In genomic region chr6:118746100-118746874, GRCh38 we compare ENCODE assay signal across 1 cellular context.
TF ChIP-seq lines count a peak whose summit lies in the region.

No MANE protein-coding gene starts in this region.

TF ChIP-seq in SK-N-SH, 30 proteins besides CTCF, POLR2A, EP300 and RAD21 (continued from another document):
- TF ChIP-seq, protein P1, sequence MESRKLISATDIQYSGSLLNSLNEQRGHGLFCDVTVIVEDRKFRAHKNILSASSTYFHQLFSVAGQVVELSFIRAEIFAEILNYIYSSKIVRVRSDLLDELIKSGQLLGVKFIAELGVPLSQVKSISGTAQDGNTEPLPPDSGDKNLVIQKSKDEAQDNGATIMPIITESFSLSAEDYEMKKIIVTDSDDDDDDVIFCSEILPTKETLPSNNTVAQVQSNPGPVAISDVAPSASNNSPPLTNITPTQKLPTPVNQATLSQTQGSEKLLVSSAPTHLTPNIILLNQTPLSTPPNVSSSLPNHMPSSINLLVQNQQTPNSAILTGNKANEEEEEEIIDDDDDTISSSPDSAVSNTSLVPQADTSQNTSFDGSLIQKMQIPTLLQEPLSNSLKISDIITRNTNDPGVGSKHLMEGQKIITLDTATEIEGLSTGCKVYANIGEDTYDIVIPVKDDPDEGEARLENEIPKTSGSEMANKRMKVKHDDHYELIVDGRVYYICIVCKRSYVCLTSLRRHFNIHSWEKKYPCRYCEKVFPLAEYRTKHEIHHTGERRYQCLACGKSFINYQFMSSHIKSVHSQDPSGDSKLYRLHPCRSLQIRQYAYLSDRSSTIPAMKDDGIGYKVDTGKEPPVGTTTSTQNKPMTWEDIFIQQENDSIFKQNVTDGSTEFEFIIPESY (IDR thresholded peaks at IDR 0.05; ENCODE audit: borderline replicate concordance, low read depth) = no peak
- TF ChIP-seq NRF1 (IDR thresholded peaks at IDR 0.05; ENCODE audit: low read depth, low read length) (no peak), REST (IDR thresholded peaks at IDR 0.05; ENCODE audit: low read depth, low read length) (no peak), FOSL2 (IDR thresholded peaks at IDR 0.05; ENCODE audit: borderline replicate concordance, low read depth) (no peak), MEF2A (IDR thresholded peaks at IDR 0.05; ENCODE audit: borderline replicate concordance, low read depth) (no peak), YY1 (IDR thresholded peaks at IDR 0.05; ENCODE audit: low read depth) (no peak)
- TF ChIP-seq, protein P2, sequence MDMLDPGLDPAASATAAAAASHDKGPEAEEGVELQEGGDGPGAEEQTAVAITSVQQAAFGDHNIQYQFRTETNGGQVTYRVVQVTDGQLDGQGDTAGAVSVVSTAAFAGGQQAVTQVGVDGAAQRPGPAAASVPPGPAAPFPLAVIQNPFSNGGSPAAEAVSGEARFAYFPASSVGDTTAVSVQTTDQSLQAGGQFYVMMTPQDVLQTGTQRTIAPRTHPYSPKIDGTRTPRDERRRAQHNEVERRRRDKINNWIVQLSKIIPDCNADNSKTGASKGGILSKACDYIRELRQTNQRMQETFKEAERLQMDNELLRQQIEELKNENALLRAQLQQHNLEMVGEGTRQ (IDR thresholded peaks at IDR 0.05; ENCODE audit: borderline replicate concordance, low read depth, low read length) = no peak
